Comparison of ENCODE assay signal across 19 cellular contexts in the genomic region with DNA sequence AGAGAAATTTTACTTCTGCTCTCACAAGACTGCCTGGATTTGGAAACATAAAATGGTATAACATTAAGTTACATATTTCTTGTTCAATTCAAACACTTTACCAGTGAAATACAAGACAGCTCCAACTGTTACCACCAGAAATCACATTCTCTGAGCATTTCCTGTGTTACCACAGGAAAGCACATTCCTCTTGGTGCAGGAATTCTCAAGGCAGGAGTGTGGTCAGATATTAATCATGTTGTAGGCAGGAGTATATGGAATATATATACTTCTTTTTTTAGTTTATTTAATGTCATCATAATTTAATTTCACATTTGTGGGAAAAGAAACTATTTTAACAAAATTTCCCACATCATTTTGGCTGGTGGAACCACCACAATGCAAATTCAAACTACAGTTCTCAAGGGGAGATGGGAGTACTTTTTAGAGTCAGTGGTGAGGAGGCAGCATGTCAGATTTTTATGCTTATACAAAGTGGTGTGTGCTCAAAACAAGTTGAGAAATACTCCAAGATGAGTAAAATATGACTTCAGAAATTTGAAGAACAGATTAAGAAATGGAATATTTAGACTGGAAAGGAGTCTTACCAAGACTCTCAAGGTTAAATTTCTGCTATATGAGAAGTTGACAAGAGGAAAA.
A peak's percentile ranks its signal among the peaks of the same experiment; 100 is the strongest.
DNase-seq lines count a peak whose midpoint lies in the region; ATAC-seq, FAIRE-seq and TF ChIP-seq lines count a peak whose summit lies in the region.
"Had no signal": no experiment of that assay in that cellular context is flagged by ENCODE, and none has a peak within 500 bp of the region (broad histone marks: within the 10 kb centered on the region; RNA-seq: fewer than 3 reads in every experiment).

No MANE protein-coding gene starts in this region.

- H2AFZ ChIP-seq in HepG2 (ENCODE audit: low read length), result no peak overlapping the region

- H4K20me1 ChIP-seq in HepG2 (ENCODE audit: insufficient read depth, low read length), result no peaks in the 10 kb centered on the region

- H3K4me2 ChIP-seq in HepG2 (ENCODE audit: low read depth, low read length), result no peak overlapping the region

- H3K9me3 ChIP-seq in HepG2 (ENCODE audit: low read length) (no peaks in the 10 kb centered on the region), BE2C (no peaks in the 10 kb centered on the region)
- H3K9me3 ChIP-seq: gastrocnemius medialis, right lobe of liver had no signal

- TF ChIP-seq EP300 in HepG2 (IDR thresholded peaks at IDR 0.05; ENCODE audit: low read depth in 2 of 2, low read length in 2 of 2) (no peak), HepG2 (CRISPR knock-in tag; IDR thresholded peaks at IDR 0.05; ENCODE audit: borderline replicate concordance) (no peak)

- no peak for FAIRE-seq in HepG2 (lab: Jason Lieb, UNC)

- H3K9ac ChIP-seq in HepG2 (ENCODE audit: insufficient read depth, low read depth, low read length), result no peak overlapping the region

- H3K4me1 ChIP-seq in HepG2 (ENCODE audit: insufficient read depth, low read length) (no peaks in the 10 kb centered on the region), BE2C (no peaks in the 10 kb centered on the region)
- H3K4me1 ChIP-seq: gastrocnemius medialis, right lobe of liver had no signal

- no peak for TF ChIP-seq POLR2A in HepG2 (IDR thresholded peaks at IDR 0.05; ENCODE audit: insufficient read depth in 1 of 2, low read depth in 2 of 2, low read length in 2 of 2)

- H3K27me3 ChIP-seq in HepG2 (ENCODE audit: control insufficient read depth in 1 of 2, insufficient read depth in 2 of 2, low read length in 2 of 2) (no peaks in the 10 kb centered on the region), BE2C (no peaks in the 10 kb centered on the region)
- H3K27me3 ChIP-seq: gastrocnemius medialis, right lobe of liver had no signal

- TF ChIP-seq RAD21 in HepG2 (CRISPR knock-in tag; IDR thresholded peaks at IDR 0.05), result no peak

- no TSS peak for BruUV-seq in HepG2 (replicated peaks; lab: Mats Ljungman, UMichigan)

- H3K27ac ChIP-seq in HepG2 (ENCODE audit: extremely low read length, insufficient read depth, low read length), result no peak overlapping the region
- H3K27ac ChIP-seq: gastrocnemius medialis, right lobe of liver had no signal

- in situ Hi-C loops in HepG2 (cut with HindIII; ENCODE audit: extremely low pct_ligation_motif_present, low pct_unique_long_range_greater_than_20kb), result no loop called here

- POLR2A ChIA-PET in HepG2 (lab: Yijun Ruan, JAX), result no interaction called here

- no peak overlapping the region for H3K4me3 ChIP-seq in choroid plexus epithelial cell (ENCODE audit: low read depth, low read length)
- H3K4me3 ChIP-seq in HepG2 (replicated peaks in 1 of 3; ENCODE audit: insufficient read depth in 1 of 3, low read depth in 2 of 3, low read length in 3 of 3), result no peak overlapping the region
- no peak overlapping the region for H3K4me3 ChIP-seq in BE2C (ENCODE audit: low read depth, low read length)
- H3K4me3 ChIP-seq: gastrocnemius medialis, right lobe of liver had no signal

- H3K36me3 ChIP-seq in HepG2 (replicated peaks in 1 of 2; ENCODE audit: control insufficient read depth in 1 of 2, insufficient read depth in 2 of 2, low read length in 2 of 2) (no peaks in the 10 kb centered on the region), BE2C (no peaks in the 10 kb centered on the region)
- H3K36me3 ChIP-seq: gastrocnemius medialis, right lobe of liver had no signal

- ATAC-seq in GM19397 (IDR thresholded peaks at IDR 0.05; ENCODE audit: unreplicated experiment), result no peak
- no peak for ATAC-seq in HepG2
- ATAC-seq: gastrocnemius medialis; right lobe of liver; Right ventricle myocardium inferior; stimulated activated effector memory CD8-positive, alpha-beta T cell treated with anti-CD3 and anti-CD28 coated beads, Interleukin-12 subunit alpha, Interleukin-12 subunit beta, amount 100 ng/mL, for 72 hours; T-cell had no signal

- no peaks in the 10 kb centered on the region for H3K79me2 ChIP-seq in HepG2 (ENCODE audit: insufficient read depth, low read length)

- CTCF ChIA-PET in HepG2 (lab: Yijun Ruan, JAX; ENCODE audit: low intra/inter-chr PET ratio, low total read pairs), result no interaction called here

- TF ChIP-seq CTCF in choroid plexus epithelial cell (conservative IDR thresholded peaks at IDR 0.05; ENCODE audit: low read depth, low read length) (no peak), HepG2 (CRISPR knock-in tag; IDR thresholded peaks at IDR 0.05) (no peak), BE2C (IDR thresholded peaks at IDR 0.05; ENCODE audit: low read depth, low read length) (no peak)

- peak; percentile 88 for DNase-seq in EH (ENCODE audit: low read depth)
- DNase-seq in RPMI7951 (ENCODE audit: low read depth), result peak; percentile 26
- DNase-seq in choroid plexus epithelial cell (ENCODE audit: low read depth), result peak; percentile 95
- peak; percentile 78 for DNase-seq in non-pigmented ciliary epithelial cell (ENCODE audit: low read depth)
- DNase-seq in SHP77 (lab: John Stamatoyannopoulos, UW), result no peak
- no peak for DNase-seq in HepG2 (ENCODE audit: low spot score)
- DNase-seq in BE2C, result no peak
- DNase-seq: activated CD4-positive, alpha-beta T cell treated with anti-CD3 and anti-CD28 coated beads, Interleukin-2, amount 50 U/mL, for 4 hours; anterior cingulate cortex; cortex of kidney; DMS79 treated with DMSO at 0.1 percent for 48 hours; gastrocnemius medialis; Karpas-422; NCI-H526 treated with DMSO at 0.1 percent for 48 hours; right lobe of liver; T-cell had no signal

- intact Hi-C loops in HepG2 (cut with micrococcal nuclease; ENCODE audit: unreplicated experiment), result no loop called here

TF ChIP-seq in HepG2, 621 proteins besides CTCF, POLR2A, EP300 and RAD21 (continues in another document):
- no peak for TF ChIP-seq BORCS8-MEF2B (CRISPR knock-in tag; IDR thresholded peaks at IDR 0.05)
- TF ChIP-seq ZFP41 (CRISPR knock-in tag; IDR thresholded peaks at IDR 0.05; ENCODE audit: borderline replicate concordance), result no peak
- TF ChIP-seq ZNF367 (CRISPR knock-in tag; IDR thresholded peaks at IDR 0.05; ENCODE audit: borderline replicate concordance), result no peak
- no peak for TF ChIP-seq ETV6 (CRISPR knock-in tag; conservative IDR thresholded peaks at IDR 0.05)
- TF ChIP-seq, protein P1, sequence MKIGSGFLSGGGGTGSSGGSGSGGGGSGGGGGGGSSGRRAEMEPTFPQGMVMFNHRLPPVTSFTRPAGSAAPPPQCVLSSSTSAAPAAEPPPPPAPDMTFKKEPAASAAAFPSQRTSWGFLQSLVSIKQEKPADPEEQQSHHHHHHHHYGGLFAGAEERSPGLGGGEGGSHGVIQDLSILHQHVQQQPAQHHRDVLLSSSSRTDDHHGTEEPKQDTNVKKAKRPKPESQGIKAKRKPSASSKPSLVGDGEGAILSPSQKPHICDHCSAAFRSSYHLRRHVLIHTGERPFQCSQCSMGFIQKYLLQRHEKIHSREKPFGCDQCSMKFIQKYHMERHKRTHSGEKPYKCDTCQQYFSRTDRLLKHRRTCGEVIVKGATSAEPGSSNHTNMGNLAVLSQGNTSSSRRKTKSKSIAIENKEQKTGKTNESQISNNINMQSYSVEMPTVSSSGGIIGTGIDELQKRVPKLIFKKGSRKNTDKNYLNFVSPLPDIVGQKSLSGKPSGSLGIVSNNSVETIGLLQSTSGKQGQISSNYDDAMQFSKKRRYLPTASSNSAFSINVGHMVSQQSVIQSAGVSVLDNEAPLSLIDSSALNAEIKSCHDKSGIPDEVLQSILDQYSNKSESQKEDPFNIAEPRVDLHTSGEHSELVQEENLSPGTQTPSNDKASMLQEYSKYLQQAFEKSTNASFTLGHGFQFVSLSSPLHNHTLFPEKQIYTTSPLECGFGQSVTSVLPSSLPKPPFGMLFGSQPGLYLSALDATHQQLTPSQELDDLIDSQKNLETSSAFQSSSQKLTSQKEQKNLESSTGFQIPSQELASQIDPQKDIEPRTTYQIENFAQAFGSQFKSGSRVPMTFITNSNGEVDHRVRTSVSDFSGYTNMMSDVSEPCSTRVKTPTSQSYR (CRISPR knock-in tag; IDR thresholded peaks at IDR 0.05; ENCODE audit: borderline replicate concordance), result no peak
- TF ChIP-seq ZNF674 (CRISPR knock-in tag; IDR thresholded peaks at IDR 0.05; ENCODE audit: low read depth), result no peak
- TF ChIP-seq, protein P2, sequence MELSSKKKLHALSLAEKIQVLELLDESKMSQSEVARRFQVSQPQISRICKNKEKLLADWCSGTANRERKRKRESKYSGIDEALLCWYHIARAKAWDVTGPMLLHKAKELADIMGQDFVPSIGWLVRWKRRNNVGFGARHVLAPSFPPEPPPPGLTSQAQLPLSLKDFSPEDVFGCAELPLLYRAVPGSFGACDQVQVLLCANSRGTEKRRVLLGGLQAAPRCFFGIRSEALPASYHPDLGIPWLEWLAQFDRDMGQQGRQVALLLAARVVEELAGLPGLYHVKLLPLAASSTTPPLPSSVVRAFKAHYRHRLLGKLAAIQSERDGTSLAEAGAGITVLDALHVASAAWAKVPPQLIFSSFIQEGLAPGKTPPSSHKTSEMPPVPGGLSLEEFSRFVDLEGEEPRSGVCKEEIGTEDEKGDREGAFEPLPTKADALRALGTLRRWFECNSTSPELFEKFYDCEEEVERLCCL (CRISPR knock-in tag; IDR thresholded peaks at IDR 0.05; ENCODE audit: borderline replicate concordance), result no peak
- TF ChIP-seq KLF13 (CRISPR knock-in tag; IDR thresholded peaks at IDR 0.05), result no peak
- TF ChIP-seq, protein P3, sequence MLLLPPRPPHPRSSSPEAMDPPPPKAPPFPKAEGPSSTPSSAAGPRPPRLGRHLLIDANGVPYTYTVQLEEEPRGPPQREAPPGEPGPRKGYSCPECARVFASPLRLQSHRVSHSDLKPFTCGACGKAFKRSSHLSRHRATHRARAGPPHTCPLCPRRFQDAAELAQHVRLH (CRISPR knock-in tag; IDR thresholded peaks at IDR 0.05; ENCODE audit: borderline replicate concordance, low read depth), result no peak
- TF ChIP-seq, protein P4, sequence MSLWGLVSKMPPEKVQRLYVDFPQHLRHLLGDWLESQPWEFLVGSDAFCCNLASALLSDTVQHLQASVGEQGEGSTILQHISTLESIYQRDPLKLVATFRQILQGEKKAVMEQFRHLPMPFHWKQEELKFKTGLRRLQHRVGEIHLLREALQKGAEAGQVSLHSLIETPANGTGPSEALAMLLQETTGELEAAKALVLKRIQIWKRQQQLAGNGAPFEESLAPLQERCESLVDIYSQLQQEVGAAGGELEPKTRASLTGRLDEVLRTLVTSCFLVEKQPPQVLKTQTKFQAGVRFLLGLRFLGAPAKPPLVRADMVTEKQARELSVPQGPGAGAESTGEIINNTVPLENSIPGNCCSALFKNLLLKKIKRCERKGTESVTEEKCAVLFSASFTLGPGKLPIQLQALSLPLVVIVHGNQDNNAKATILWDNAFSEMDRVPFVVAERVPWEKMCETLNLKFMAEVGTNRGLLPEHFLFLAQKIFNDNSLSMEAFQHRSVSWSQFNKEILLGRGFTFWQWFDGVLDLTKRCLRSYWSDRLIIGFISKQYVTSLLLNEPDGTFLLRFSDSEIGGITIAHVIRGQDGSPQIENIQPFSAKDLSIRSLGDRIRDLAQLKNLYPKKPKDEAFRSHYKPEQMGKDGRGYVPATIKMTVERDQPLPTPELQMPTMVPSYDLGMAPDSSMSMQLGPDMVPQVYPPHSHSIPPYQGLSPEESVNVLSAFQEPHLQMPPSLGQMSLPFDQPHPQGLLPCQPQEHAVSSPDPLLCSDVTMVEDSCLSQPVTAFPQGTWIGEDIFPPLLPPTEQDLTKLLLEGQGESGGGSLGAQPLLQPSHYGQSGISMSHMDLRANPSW (CRISPR knock-in tag; IDR thresholded peaks at IDR 0.05; ENCODE audit: borderline replicate concordance), result no peak

Comparison
In these comparisons a context has a peak if more than half of its experiments do, and no peak if none do; other contexts are left out.
1. DNase-seq: peak in EH (single experiment), RPMI7951 (single experiment), choroid plexus epithelial cell (single experiment) and non-pigmented ciliary epithelial cell (single experiment); none in SHP77 (0 of 2), HepG2 (single experiment) and BE2C (single experiment).